ENCODE assay signal across 17 cellular contexts in the genomic region with DNA sequence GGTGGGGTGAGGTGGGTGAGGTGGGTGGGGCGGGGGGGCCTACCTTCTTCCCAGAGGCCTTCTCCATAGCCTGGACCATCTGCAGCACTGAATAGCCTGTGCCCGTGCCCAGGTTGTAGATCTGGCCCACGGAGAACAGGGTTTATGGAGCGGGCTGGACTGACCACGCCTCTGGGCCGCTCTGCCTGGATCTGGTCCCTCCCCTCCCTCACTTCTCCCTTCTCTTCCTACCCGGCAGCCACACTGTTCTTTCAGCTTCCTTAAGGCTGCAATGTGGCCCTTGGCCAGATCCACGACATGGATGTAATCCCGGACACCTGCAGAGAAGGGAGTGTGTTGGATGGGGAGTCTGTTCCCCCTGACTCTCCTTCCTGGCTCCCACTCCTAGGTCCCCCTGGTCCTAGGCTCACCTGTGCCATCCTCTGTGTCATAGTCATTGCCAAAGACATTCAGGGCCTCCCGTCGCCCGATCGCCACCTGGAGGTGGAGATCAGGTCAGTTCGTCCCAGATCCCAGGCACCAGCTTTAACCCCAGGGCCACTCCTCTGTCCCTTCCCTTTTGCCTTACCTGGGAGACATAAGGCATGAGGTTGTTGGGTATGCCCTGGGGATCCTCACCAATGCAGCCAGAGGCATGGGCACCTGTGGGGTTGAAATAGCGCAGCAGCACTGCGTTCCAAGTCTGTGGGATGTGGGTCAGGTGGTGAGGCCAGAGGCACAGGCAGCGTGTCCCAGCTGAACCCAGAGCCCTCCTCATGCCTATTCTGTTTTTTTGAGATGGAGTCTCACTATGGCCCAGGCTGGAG. TPM values are rescaled to one million over a fixed set of nuclear protein-coding genes. Genes with fewer than 3 reads are reported as not detected.
DNase-seq lines count a peak whose midpoint lies in the region; ATAC-seq, FAIRE-seq and TF ChIP-seq lines count a peak whose summit lies in the region.
"Had no signal": no experiment of that assay in that cellular context is flagged by ENCODE, and none has a peak within 500 bp of the region (broad histone marks: within the 10 kb centered on the region; RNA-seq: fewer than 3 reads in every experiment).

No MANE protein-coding gene starts in this region.

- H3K27ac ChIP-seq in H9 (ENCODE audit: insufficient read length, low read depth, low read length) (no peak overlapping the region), small intestine (ENCODE audit: low read depth in 1 of 2, low read length in 1 of 2) (peak overlapping the region in 1 of 2 donors; percentile 9)
- H3K27ac ChIP-seq: coronary artery, esophagus muscularis mucosa had no signal

- no peak overlapping the region for H2BK20ac ChIP-seq in H9 (ENCODE audit: low read depth, low read length, poor library complexity, severe bottlenecking)

- H3K56ac ChIP-seq in H9 (ENCODE audit: insufficient read length, low read depth, low read length) = no peak overlapping the region

- H4K91ac ChIP-seq in H9 (ENCODE audit: insufficient read length, low read depth, low read length) = no peak overlapping the region

- H3K4me1 Mint-ChIP-seq in H9 = peaks cover 9 to 19% of the 10 kb centered on the region in 2 experiments
- H3K4me1 Mint-ChIP-seq in activated T-helper 17 cell treated with anti-CD3 and anti-CD28 coated beads, Interleukin-2, amount 50 U/mL, for 72 hours = peaks cover 2% of the 10 kb centered on the region

- no peak overlapping the region; the same call in 1 of the 2 replicates for H3K14ac ChIP-seq in H9 (ENCODE audit: insufficient read depth, low read length)

- H4K8ac ChIP-seq in H9 (replicated peaks; ENCODE audit: insufficient read length, low read depth, low read length) = no peak overlapping the region

- no peak for FAIRE-seq in small intestine (lab: Jason Lieb, UNC)

- no peak overlapping the region for H3K9ac ChIP-seq in H9 (ENCODE audit: extremely low read depth, insufficient read length, low read length)

- H2BK12ac ChIP-seq in H9 (ENCODE audit: insufficient read length, low read depth, low read length) = no peak overlapping the region

- H3K36me3 Mint-ChIP-seq in H9 (ENCODE audit: insufficient read depth in 1 of 3, low read depth in 3 of 3) = peaks cover 4 to 47% (median 28%) of the 10 kb centered on the region in 3 experiments; a peak in 6 of 7 replicates
- H3K36me3 Mint-ChIP-seq in activated T-helper 17 cell treated with anti-CD3 and anti-CD28 coated beads, Interleukin-2, amount 50 U/mL, for 72 hours (ENCODE audit: low read depth) = peaks cover 68% of the 10 kb centered on the region

- no peaks in the 10 kb centered on the region for H3K9me3 ChIP-seq in H9 (ENCODE audit: control insufficient read depth, low read depth, low read length)
- no peaks in the 10 kb centered on the region for H3K9me3 ChIP-seq in small intestine (ENCODE audit: control insufficient read depth, low read depth)
- H3K9me3 ChIP-seq: esophagus muscularis mucosa, Peyer's patch had no signal

- TF ChIP-seq CTCF in H9 (conservative IDR thresholded peaks at IDR 0.05) (peak; percentile 52), epithelial cell of proximal tubule (conservative IDR thresholded peaks at IDR 0.05; ENCODE audit: low read depth, low read length) (peak; percentile 22)

- no peak overlapping the region for H2AK5ac ChIP-seq in H9 (ENCODE audit: insufficient read length, low read length)

- H2AFZ ChIP-seq in H9 (ENCODE audit: low read length) = no peak overlapping the region

- peak; percentile 61 for DNase-seq in H9
- no peak for DNase-seq in epithelial cell of proximal tubule (ENCODE audit: low read depth)
- peak; percentile 51 for DNase-seq in small intestine
- DNase-seq in midbrain (lab: John Stamatoyannopoulos, UW) = no peak
- no peak for DNase-seq in occipital lobe (lab: John Stamatoyannopoulos, UW)
- DNase-seq in SKM-1 (lab: John Stamatoyannopoulos, UW; ENCODE audit: unreplicated experiment) = no peak
- DNase-seq: activated CD8-positive, alpha-beta memory T cell treated with anti-CD3 and anti-CD28 coated beads, Interleukin-2, amount 50 U/mL, for 48 hours; C1 segment of cervical spinal cord; KBM-7; NCI-H1436; NCI-H69; SW 1271 had no signal

- no peak overlapping the region for H3K18ac ChIP-seq in H9 (ENCODE audit: insufficient read length, low read depth, low read length)

- H3K27me3 ChIP-seq in H9 (ENCODE audit: insufficient read depth, low read length) (no peaks in the 10 kb centered on the region), small intestine (ENCODE audit: control insufficient read depth in 2 of 2, insufficient read depth in 2 of 2, low read length in 2 of 2) (no peaks in the 10 kb centered on the region)
- H3K27me3 ChIP-seq: esophagus muscularis mucosa, Peyer's patch had no signal

- H3K4me1 ChIP-seq in H9 (ENCODE audit: insufficient read depth, low read length) = no peaks in the 10 kb centered on the region; the same call in 1 of the 2 replicates
- H3K4me1 ChIP-seq in small intestine (ENCODE audit: control insufficient read depth in 2 of 2, insufficient read depth in 1 of 2, low read depth in 1 of 2, low read length in 1 of 2) = no peaks in the 10 kb centered on the region

- no peak for ATAC-seq in activated T-helper 17 cell treated with anti-CD3 and anti-CD28 coated beads, Interleukin-2, amount 50 U/mL, for 72 hours (replicated peaks)
- no peak for ATAC-seq in HG03439 (IDR thresholded peaks at IDR 0.05; ENCODE audit: unreplicated experiment)

- WGBS in H9 (ENCODE audit: extremely low coverage, insufficient read length, low lambda C conversion rate) = no CpG with 5 or more reads among the region's 17 CpGs
- 39 to 60% (median 46%) methylated on average over 17 of the region's 17 CpGs for WGBS in small intestine, 3 donors

- no peak overlapping the region for H2BK120ac ChIP-seq in H9 (ENCODE audit: low read depth, low read length, poor library complexity, severe bottlenecking)

- no peak overlapping the region for H3K4me2 ChIP-seq in H9 (ENCODE audit: insufficient read depth, insufficient read length, low read length)

- peaks cover 8% of the 10 kb centered on the region for H3K79me1 ChIP-seq in H9 (ENCODE audit: insufficient read depth, low read depth, low read length, poor library complexity, severe bottlenecking)

- H3K23ac ChIP-seq in H9 (ENCODE audit: insufficient read length, low read depth, low read length) = no peak overlapping the region

- no peak overlapping the region for H4K5ac ChIP-seq in H9 (ENCODE audit: insufficient read length, low read depth, low read length)

- no peak overlapping the region for H3T11ph ChIP-seq in H9 (ENCODE audit: low read length)

- H3K23me2 ChIP-seq in H9 (ENCODE audit: insufficient read length, low read depth, low read length, poor library complexity, severe bottlenecking) = peaks cover 18% of the 10 kb centered on the region

- H3K79me2 ChIP-seq in H9 (ENCODE audit: insufficient read depth, low read length) = peaks cover 6% of the 10 kb centered on the region; the same call in 1 of the 2 replicates

- peaks cover 8 to 9% of the 10 kb centered on the region in 2 donors for H3K36me3 ChIP-seq in small intestine (ENCODE audit: control insufficient read depth in 2 of 2, insufficient read depth in 2 of 2, low read length in 2 of 2)

- no peak overlapping the region for H3K4me3 ChIP-seq in epithelial cell of proximal tubule (ENCODE audit: low read depth, low read length)
- H3K4me3 ChIP-seq in small intestine (ENCODE audit: low read depth in 1 of 2, low read length in 2 of 2) = no peak overlapping the region
- H3K4me3 ChIP-seq: coronary artery, esophagus muscularis mucosa, Peyer's patch had no signal

- no peaks in the 10 kb centered on the region for H4K20me1 ChIP-seq in H9 (ENCODE audit: control insufficient read depth, insufficient read depth, insufficient read length)

- H3K27me3 Mint-ChIP-seq in H9 (ENCODE audit: low read depth) = peaks cover 3% of the 10 kb centered on the region
- no peaks in the 10 kb centered on the region for H3K27me3 Mint-ChIP-seq in activated T-helper 17 cell treated with anti-CD3 and anti-CD28 coated beads, Interleukin-2, amount 50 U/mL, for 72 hours

- H2BK15ac ChIP-seq in H9 (ENCODE audit: low read depth, low read length) = no peak overlapping the region

- no peaks in the 10 kb centered on the region for H3K9me3 Mint-ChIP-seq in H9
- H3K9me3 Mint-ChIP-seq in activated T-helper 17 cell treated with anti-CD3 and anti-CD28 coated beads, Interleukin-2, amount 50 U/mL, for 72 hours = no peaks in the 10 kb centered on the region

- no peak overlapping the region; a peak in 1 of 7 replicates for H3K27ac Mint-ChIP-seq in H9
- peak overlapping the region; percentile 54 for H3K27ac Mint-ChIP-seq in activated T-helper 17 cell treated with anti-CD3 and anti-CD28 coated beads, Interleukin-2, amount 50 U/mL, for 72 hours

- H3K4me3 Mint-ChIP-seq in H9 = no peak overlapping the region; a peak in 1 of 5 replicates
- H3K4me3 Mint-ChIP-seq in activated T-helper 17 cell treated with anti-CD3 and anti-CD28 coated beads, Interleukin-2, amount 50 U/mL, for 72 hours = no peak overlapping the region

- H2BK5ac ChIP-seq in H9 (ENCODE audit: insufficient read length, low read length) = no peak overlapping the region

- no peak overlapping the region for H3K4ac ChIP-seq in H9 (ENCODE audit: low read depth, low read length)

RNA-seq across cellular contexts. Expression of a gene that starts 3.9 kb away (rescaled TPM):
- total RNA-seq in H9 (2021) (35.1 and 36.0 TPM in 2 replicates), epithelial cell of proximal tubule (126 and 131 TPM in 2 replicates), occipital lobe (20.0 TPM)
- total RNA-seq in activated T-helper 17 cell treated with anti-CD3 and anti-CD28 coated beads, Interleukin-2, amount 50 U/mL, for 72 hours = 10 to 100 TPM; 56.6 to 57.1 TPM
- 100 to 1,000 TPM in 2 of 3 donors, 10 to 100 TPM in 1; 76.6 to 289 (median 276) TPM for polyA plus RNA-seq in small intestine

RNA-seq across cellular contexts. Expression of a gene that starts 5.7 kb away (rescaled TPM):
- total RNA-seq in H9 (2021) = 118 and 125 TPM in 2 replicates
- 10 to 100 TPM; 70.0 to 94.8 TPM for total RNA-seq in activated T-helper 17 cell treated with anti-CD3 and anti-CD28 coated beads, Interleukin-2, amount 50 U/mL, for 72 hours
- total RNA-seq in epithelial cell of proximal tubule = 129 and 160 TPM in 2 replicates
- 100 to 1,000 TPM in 2 of 3 donors, 10 to 100 TPM in 1; 92.9 to 137 (median 105) TPM for polyA plus RNA-seq in small intestine
- 20.7 TPM for total RNA-seq in occipital lobe

RNA-seq across cellular contexts. Expression of a gene that starts 18.5 kb away (rescaled TPM):
- total RNA-seq in H9 (2021) = 91.2 and 92.0 TPM in 2 replicates
- 10 to 100 TPM; 60.7 to 93.9 TPM for total RNA-seq in activated T-helper 17 cell treated with anti-CD3 and anti-CD28 coated beads, Interleukin-2, amount 50 U/mL, for 72 hours
- total RNA-seq in epithelial cell of proximal tubule = 39.0 and 47.0 TPM in 2 replicates
- 10 to 100 TPM; 32.4 to 50.5 (median 46.2) TPM for polyA plus RNA-seq in small intestine
- 57.9 TPM for total RNA-seq in occipital lobe

RNA-seq across cellular contexts. Expression of a gene that starts 28.6 kb away (rescaled TPM):
- 14.0 and 15.9 TPM in 2 replicates for total RNA-seq in H9 (2021)
- 10 to 100 TPM; 26.3 to 82.1 TPM for total RNA-seq in activated T-helper 17 cell treated with anti-CD3 and anti-CD28 coated beads, Interleukin-2, amount 50 U/mL, for 72 hours
- 22.1 and 38.5 TPM in 2 replicates for total RNA-seq in epithelial cell of proximal tubule
- polyA plus RNA-seq in small intestine = 100 to 1,000 TPM in 1 of 3 donors, 10 to 100 TPM in 2; 52.2 to 105 (median 89.7) TPM
- total RNA-seq in occipital lobe = 13.7 TPM

RNA-seq across cellular contexts. Expression of a gene that starts 53.4 kb away (rescaled TPM):
- total RNA-seq in H9 (2021) = 66.2 and 69.0 TPM in 2 replicates
- total RNA-seq in activated T-helper 17 cell treated with anti-CD3 and anti-CD28 coated beads, Interleukin-2, amount 50 U/mL, for 72 hours = 10 to 100 TPM; 30.1 to 48.5 TPM
- total RNA-seq in epithelial cell of proximal tubule = 27.9 and 30.2 TPM in 2 replicates
- polyA plus RNA-seq in small intestine = 10 to 100 TPM in 2 of 3 donors, 1 to 10 TPM in 1; 8.4 to 12.4 (median 11.0) TPM
- total RNA-seq in occipital lobe = 23.7 TPM

Comparison
In these comparisons a context has a peak if more than half of its experiments do, and no peak if none do; other contexts are left out.
1. DNase-seq: peak in H9 (single experiment) and small intestine (single experiment); none in epithelial cell of proximal tubule (single experiment), midbrain (single experiment), occipital lobe (single experiment) and SKM-1 (single experiment).